21 cellular contexts compared by ENCODE assay signal in the genomic region with DNA sequence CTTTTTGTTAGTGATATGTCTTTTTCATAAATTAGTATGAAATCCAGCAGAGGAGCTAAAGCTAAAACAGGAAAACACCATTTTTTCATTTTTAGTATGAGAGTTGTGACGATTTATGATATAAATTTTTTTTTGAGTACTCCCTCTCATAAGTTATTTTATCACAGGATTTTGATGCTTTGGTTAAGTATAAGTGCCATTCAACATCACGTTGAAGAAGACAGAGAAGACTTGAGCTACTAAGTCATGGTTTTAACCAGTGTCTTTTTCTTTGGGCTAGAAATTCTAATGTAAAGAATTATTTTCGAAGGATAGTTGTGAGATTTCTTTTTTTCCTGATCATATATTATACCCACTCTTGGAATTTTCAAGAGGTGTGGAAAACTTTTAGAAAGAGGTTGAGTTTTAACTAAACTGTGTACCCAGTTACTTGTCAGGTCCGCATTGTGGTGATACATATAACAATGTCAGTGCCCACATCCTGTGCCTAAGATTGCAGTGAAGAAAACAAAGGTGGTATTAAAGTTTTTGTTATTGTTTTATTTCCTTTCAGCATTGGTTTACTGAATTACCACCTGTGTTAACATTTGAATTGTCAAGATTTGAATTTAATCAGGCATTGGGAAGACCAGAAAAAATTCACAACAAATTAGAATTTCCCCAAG.
DNase-seq lines count a peak whose midpoint lies in the region; ATAC-seq, FAIRE-seq and TF ChIP-seq lines count a peak whose summit lies in the region.
"Had no signal": no experiment of that assay in that cellular context is flagged by ENCODE, and none has a peak within 500 bp of the region (broad histone marks: within the 10 kb centered on the region; RNA-seq: fewer than 3 reads in every experiment).

No MANE protein-coding gene starts in this region.

- H3K27me3 Mint-ChIP-seq in activated T-cell treated with anti-CD3 and anti-CD28 coated beads, Interleukin-2, amount 50 U/mL, for 24 hours, result no peaks in the 10 kb centered on the region
- no peaks in the 10 kb centered on the region for H3K27me3 Mint-ChIP-seq in activated naive CD8-positive, alpha-beta T cell
- H3K27me3 Mint-ChIP-seq in natural killer cell (ENCODE audit: low read depth in 2 of 2), result no peaks in the 10 kb centered on the region

- no peak for TF ChIP-seq POLR2A in H54 (IDR thresholded peaks at IDR 0.05; ENCODE audit: low read depth, low read length)

- intact Hi-C loops in natural killer cell (cut with micrococcal nuclease), result loop anchor here (2.0 kb wide), 1 partner anchor 91 kb away; no protein-coding TSS in a partner anchor

- peak; percentile 78 for FAIRE-seq in H54 (lab: Jason Lieb, UNC)
- FAIRE-seq: A549, astrocyte had no signal

- peak overlapping the region; percentile 35 for H3K4me3 Mint-ChIP-seq in activated T-cell treated with anti-CD3 and anti-CD28 coated beads, Interleukin-2, amount 50 U/mL, for 24 hours
- peak overlapping the region; percentile 71 for H3K4me3 Mint-ChIP-seq in activated naive CD8-positive, alpha-beta T cell
- peak overlapping the region; percentile 72 for H3K4me3 Mint-ChIP-seq in natural killer cell

- H3K27ac Mint-ChIP-seq in activated T-cell treated with anti-CD3 and anti-CD28 coated beads, Interleukin-2, amount 50 U/mL, for 24 hours, result peak overlapping the region; percentile 85
- peak overlapping the region; percentile 90 for H3K27ac Mint-ChIP-seq in activated naive CD8-positive, alpha-beta T cell
- H3K27ac Mint-ChIP-seq in natural killer cell, result peak overlapping the region; percentile 46 to 77

- DNase-seq in activated T-cell treated with anti-CD3 and anti-CD28 coated beads, Interleukin-2, amount 50 U/mL, for 24 hours, result no peak
- no peak for DNase-seq in activated T-cell treated with anti-CD3 and anti-CD28 coated beads for 4 hours
- DNase-seq in H54 (ENCODE audit: insufficient read length, low spot score), result no peak
- DNase-seq in natural killer cell, result no peak
- no peak for DNase-seq in mucosa of gallbladder (ENCODE audit: low spot score)
- DNase-seq: BE2C; dorsolateral prefrontal cortex; GM23248; NCI-H446 treated with DMSO at 0.1 percent for 48 hours; NK-92 treated with Interleukin-12 subunit alpha and Interleukin-12 subunit beta, amount 100 ng/mL, for 24 hours; Peyer's patch; SJCRH30; stimulated activated CD8-positive, alpha-beta memory T cell treated with anti-CD3 and anti-CD28 coated beads, Interleukin-4, amount 100 ng/mL, for 48 hours; substantia nigra had no signal

- peaks cover 66% of the 10 kb centered on the region for H3K36me3 Mint-ChIP-seq in activated T-cell treated with anti-CD3 and anti-CD28 coated beads, Interleukin-2, amount 50 U/mL, for 24 hours (ENCODE audit: low read depth)
- peaks cover 8% of the 10 kb centered on the region for H3K36me3 Mint-ChIP-seq in activated naive CD8-positive, alpha-beta T cell
- H3K36me3 Mint-ChIP-seq in natural killer cell, result no peaks in the 10 kb centered on the region

- no peak for TF ChIP-seq CTCF in natural killer cell (IDR thresholded peaks at IDR 0.05)

- ATAC-seq in natural killer cell (peak; percentile 82 to 94 (median 84)), GM18870 (IDR thresholded peaks at IDR 0.05; ENCODE audit: unreplicated experiment) (no peak), HG02938 (IDR thresholded peaks at IDR 0.05; ENCODE audit: unreplicated experiment) (no peak)
- ATAC-seq: A549, left lobe of liver, sciatic nerve had no signal

- H3K9me3 Mint-ChIP-seq in activated T-cell treated with anti-CD3 and anti-CD28 coated beads, Interleukin-2, amount 50 U/mL, for 24 hours, result no peaks in the 10 kb centered on the region
- no peaks in the 10 kb centered on the region for H3K9me3 Mint-ChIP-seq in activated naive CD8-positive, alpha-beta T cell (ENCODE audit: low read depth)
- no peaks in the 10 kb centered on the region for H3K9me3 Mint-ChIP-seq in natural killer cell

- H3K4me1 Mint-ChIP-seq in activated T-cell treated with anti-CD3 and anti-CD28 coated beads, Interleukin-2, amount 50 U/mL, for 24 hours (ENCODE audit: low read depth), result peaks cover 44% of the 10 kb centered on the region
- H3K4me1 Mint-ChIP-seq in activated naive CD8-positive, alpha-beta T cell (ENCODE audit: low read depth), result peaks cover 46% of the 10 kb centered on the region
- peaks cover 25 to 26% of the 10 kb centered on the region in 2 donors for H3K4me1 Mint-ChIP-seq in natural killer cell

Comparison
In these comparisons a context has a peak if more than half of its experiments do, and no peak if none do; other contexts are left out.
1. ATAC-seq: peak in natural killer cell (3 of 3); none in GM18870 (single experiment) and HG02938 (single experiment).
2. Peak in every context shown above with its lines, with median percentiles within 50 percentile points of each other: H3K27ac Mint-ChIP-seq and H3K4me3 Mint-ChIP-seq.